ENCODE assay signal across 19 cellular contexts in the genomic region with DNA sequence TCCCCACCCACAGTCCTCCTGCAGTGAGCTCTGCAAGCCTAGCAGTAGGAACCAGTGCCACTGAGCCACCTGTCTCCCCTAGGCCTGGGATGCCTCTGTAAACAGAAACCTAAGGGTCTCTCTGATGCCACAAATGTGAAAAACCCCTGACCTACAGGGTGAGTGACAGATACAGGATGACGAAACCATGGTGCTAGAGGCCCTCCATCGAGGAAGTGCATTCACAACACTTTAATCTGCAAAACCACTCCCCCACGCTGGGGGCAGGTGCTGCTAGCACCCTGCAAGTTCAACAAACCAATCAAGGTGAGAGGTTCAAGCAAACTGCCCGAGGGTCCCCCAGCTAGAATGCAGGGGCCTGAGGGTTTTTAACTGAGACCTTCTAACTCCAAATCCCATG.
"Had no signal": no experiment of that assay in that cellular context is flagged by ENCODE, and none has a peak within 500 bp of the region (broad histone marks: within the 10 kb centered on the region; RNA-seq: fewer than 3 reads in every experiment).

No MANE protein-coding gene starts in this region.

- H3K4me1 ChIP-seq: upper lobe of left lung had no signal

- ATAC-seq: left lobe of liver, sciatic nerve had no signal

- H3K27me3 Mint-ChIP-seq: activated naive CD8-positive, alpha-beta T cell had no signal

- H3K36me3 ChIP-seq: cardiac muscle cell, thoracic aorta, upper lobe of left lung had no signal

- H3K36me3 Mint-ChIP-seq: mesothelial cell of epicardium had no signal

- H3K27me3 ChIP-seq: cardiac muscle cell, upper lobe of left lung had no signal

- H3K27ac Mint-ChIP-seq: activated naive CD8-positive, alpha-beta T cell; mesothelial cell of epicardium; nephron progenitor cell had no signal

- DNase-seq: activated CD4-positive, alpha-beta T cell treated with anti-CD3 and anti-CD28 coated beads, Interleukin-2, amount 50 U/mL, for 4 hours; activated effector memory CD4-positive, alpha-beta T cell treated with anti-CD3 and anti-CD28 coated beads, Interleukin-2, amount 50 U/mL, for 16 hours; activated T-cell treated with anti-CD3 and anti-CD28 coated beads, Interleukin-2, amount 50 U/mL, for 48 hours; amygdala; foreskin fibroblast; islet precursor cell; nephron progenitor cell; nucleus accumbens; stimulated activated CD4-positive, alpha-beta T cell treated with anti-CD3 and anti-CD28 coated beads, Interleukin-4, amount 100 ng/mL, for 1 hour; T1000; upper lobe of left lung had no signal

- H3K4me3 Mint-ChIP-seq: activated naive CD8-positive, alpha-beta T cell; mesothelial cell of epicardium; nephron progenitor cell had no signal

- H3K4me1 Mint-ChIP-seq: mesothelial cell of epicardium, nephron progenitor cell had no signal

- H3K27ac ChIP-seq: cardiac muscle cell, thoracic aorta, upper lobe of left lung had no signal

- H3K9me3 ChIP-seq: upper lobe of left lung had no signal

- H3K4me2 ChIP-seq: smooth muscle cell had no signal

- H3K4me3 ChIP-seq: cardiac muscle cell, lung, smooth muscle cell, thoracic aorta, upper lobe of left lung had no signal
